ENCODE assay signal across 9 cellular contexts in the genomic region with DNA sequence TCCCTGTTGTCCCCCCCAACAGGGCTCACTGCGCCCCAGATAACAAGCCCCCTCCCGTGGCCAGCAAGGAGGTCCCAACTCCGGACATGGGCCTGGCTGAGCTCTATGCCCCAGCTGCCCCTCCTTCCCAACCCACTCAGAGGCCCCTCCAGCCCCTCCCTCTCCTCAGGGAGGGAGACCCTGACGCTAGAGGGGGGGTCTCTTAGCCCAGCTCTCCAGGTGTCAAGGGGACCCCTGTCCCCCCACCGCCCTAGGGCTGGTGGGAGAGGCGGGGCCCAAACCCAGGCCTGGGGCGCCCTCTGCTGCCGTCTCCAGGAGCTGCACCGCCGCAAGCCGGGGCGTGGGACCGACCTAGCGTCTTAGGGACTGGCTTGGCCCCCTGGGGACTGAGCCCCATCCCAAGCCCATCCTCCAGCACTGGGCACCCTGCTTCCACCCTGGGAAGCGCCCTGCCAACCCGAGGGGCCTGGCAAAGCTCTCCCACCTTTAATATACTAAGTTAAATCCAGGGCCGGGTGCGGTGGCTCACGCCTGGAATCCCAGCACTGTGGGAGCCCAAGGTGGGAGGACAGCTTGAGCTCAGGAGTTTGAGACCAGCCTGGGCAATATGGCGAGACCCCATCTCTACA. TPM values are rescaled to one million over a fixed set of nuclear protein-coding genes. Genes with fewer than 3 reads are reported as not detected.
DNase-seq lines count a peak whose midpoint lies in the region; ATAC-seq and TF ChIP-seq lines count a peak whose summit lies in the region.
"Had no signal": no experiment of that assay in that cellular context is flagged by ENCODE, and none has a peak within 500 bp of the region (broad histone marks: within the 10 kb centered on the region; RNA-seq: fewer than 3 reads in every experiment).

No MANE protein-coding gene starts in this region.

- H3K27ac Mint-ChIP-seq in osteocyte (ENCODE audit: unreplicated experiment): no peak overlapping the region

- TF ChIP-seq CTCF in GM12865 (IDR thresholded peaks at IDR 0.05; ENCODE audit: insufficient read depth, low read depth, low read length, missing control alignments) (peak; percentile 88), esophagus muscularis mucosa (IDR thresholded peaks at IDR 0.05) (peak; percentile 77 to 97 (median 86)), osteocyte (IDR thresholded peaks at IDR 0.05) (peak; percentile 95), vagina (IDR thresholded peaks at IDR 0.05) (peak; percentile 60 to 82 (median 76))

- no peak overlapping the region for H3K4me3 Mint-ChIP-seq in osteocyte (ENCODE audit: unreplicated experiment)

- H3K27me3 ChIP-seq in esophagus muscularis mucosa: peaks cover 7 to 81% (median 49%) of the 10 kb centered on the region in 4 donors
- H3K27me3 ChIP-seq in vagina: peaks cover 10% of the 10 kb centered on the region

- no peak for ATAC-seq in HG02840 (IDR thresholded peaks at IDR 0.05; ENCODE audit: low FRiP score, unreplicated experiment)

- H3K4me1 ChIP-seq in esophagus muscularis mucosa (peaks cover 6 to 23% (median 21%) of the 10 kb centered on the region in 4 donors), vagina (peaks cover 18% of the 10 kb centered on the region)

- peaks cover 5% of the 10 kb centered on the region for H3K4me1 Mint-ChIP-seq in osteocyte (ENCODE audit: unreplicated experiment)

- no peak for TF ChIP-seq EP300 in esophagus muscularis mucosa (IDR thresholded peaks at IDR 0.05)

- H3K9me3 ChIP-seq in esophagus muscularis mucosa (no peaks in the 10 kb centered on the region), vagina (no peaks in the 10 kb centered on the region)

- WGBS in esophagus muscularis mucosa: 18% methylated on average over 9 of the region's 20 CpGs

- no peak overlapping the region for H3K4me3 ChIP-seq in GM12865 (ENCODE audit: low read depth, low read length)
- H3K4me3 ChIP-seq in esophagus muscularis mucosa: no peak overlapping the region
- no peak overlapping the region for H3K4me3 ChIP-seq in vagina

- peaks cover 30% of the 10 kb centered on the region for H3K27me3 Mint-ChIP-seq in osteocyte (ENCODE audit: unreplicated experiment)

- H3K9me3 Mint-ChIP-seq in osteocyte (ENCODE audit: unreplicated experiment): no peaks in the 10 kb centered on the region

- intact Hi-C loops in esophagus muscularis mucosa (cut with DNase I) (no loop called here), vagina (cut with DNase I) (no loop called here)

- no peak for TF ChIP-seq POLR2A in esophagus muscularis mucosa (IDR thresholded peaks at IDR 0.05; ENCODE audit: low read depth)
- no peak for TF ChIP-seq POLR2A in vagina (IDR thresholded peaks at IDR 0.05)

- no peaks in the 10 kb centered on the region for H3K36me3 ChIP-seq in esophagus muscularis mucosa
- no peaks in the 10 kb centered on the region for H3K36me3 ChIP-seq in vagina

- H3K27ac ChIP-seq in esophagus muscularis mucosa (replicated peaks in 1 of 4) (no peak overlapping the region), vagina (no peak overlapping the region)

- H3K36me3 Mint-ChIP-seq in osteocyte (ENCODE audit: unreplicated experiment): no peaks in the 10 kb centered on the region

- peak; percentile 63 for DNase-seq in GM12865 (ENCODE audit: low read depth)
- DNase-seq in NCI-H1930 (lab: John Stamatoyannopoulos, UW): peak; percentile 28 to 38
- peak; percentile 94 for DNase-seq in activated CD8-positive, alpha-beta memory T cell treated with anti-CD3 and anti-CD28 coated beads, Interleukin-2, amount 50 U/mL, for 48 hours
- no peak for DNase-seq in esophagus muscularis mucosa (ENCODE audit: extremely low spot score)
- no peak for DNase-seq in osteocyte (ENCODE audit: extremely low spot score, unreplicated experiment)
- DNase-seq in vagina (ENCODE audit: extremely low spot score in 2 of 2): no peak
- no peak for DNase-seq in NCI-H187 treated with DMSO at 0.1 percent for 48 hours (lab: John Stamatoyannopoulos, UW)

RNA-seq across cellular contexts. Expression of a gene that starts 1.4 kb away (rescaled TPM):
- under 1 TPM in 2 of 4 donors, not detected in 2; 0.13 to 0.17 TPM for total RNA-seq in esophagus muscularis mucosa
- 0.46 TPM in 1 of 2 replicates, not detected in the other for total RNA-seq in osteocyte
- not detected for total RNA-seq in vagina
- total RNA-seq: activated CD8-positive, alpha-beta memory T cell treated with anti-CD3 and anti-CD28 coated beads for 36 hours had no signal

RNA-seq across cellular contexts. Expression of a gene that starts 17.5 kb away (rescaled TPM):
- total RNA-seq in esophagus muscularis mucosa: 10 to 100 TPM in 3 of 4 donors, 1 to 10 TPM in 1; 9.9 to 30.3 (median 28.4) TPM
- total RNA-seq in osteocyte: 60.2 and 61.2 TPM in 2 replicates
- total RNA-seq in vagina: 66.8 TPM

RNA-seq across cellular contexts. Expression of a gene that starts 19.3 kb away (rescaled TPM):
- 100 to 1,000 TPM; 129 to 187 (median 160) TPM for total RNA-seq in esophagus muscularis mucosa
- 149 and 157 TPM in 2 replicates for total RNA-seq in osteocyte
- total RNA-seq in vagina: 130 TPM

RNA-seq across cellular contexts. Expression of a gene that starts 19.7 kb away (rescaled TPM):
- total RNA-seq in esophagus muscularis mucosa (not detected), osteocyte (not detected in 2 replicates), vagina (not detected)
- total RNA-seq: activated CD8-positive, alpha-beta memory T cell treated with anti-CD3 and anti-CD28 coated beads for 36 hours had no signal

RNA-seq across cellular contexts. Expression of a gene that starts 24.8 kb away (rescaled TPM):
- total RNA-seq in esophagus muscularis mucosa (10 to 100 TPM; 47.3 to 98.1 (median 81.3) TPM), osteocyte (318 and 327 TPM in 2 replicates), vagina (76.1 TPM)

Comparison
In these comparisons a context has a peak if more than half of its experiments do, and no peak if none do; other contexts are left out.
1. DNase-seq: peak in GM12865 (single experiment), NCI-H1930 (2 of 2) and activated CD8-positive, alpha-beta memory T cell treated with anti-CD3 and anti-CD28 coated beads, Interleukin-2, amount 50 U/mL, for 48 hours (single experiment); none in esophagus muscularis mucosa (single experiment), osteocyte (single experiment), vagina (0 of 2) and NCI-H187 treated with DMSO at 0.1 percent for 48 hours (single experiment).
2. Peak in every context shown above with its lines, with median percentiles within 50 percentile points of each other: CTCF ChIP-seq.